15 cellular contexts compared by ENCODE assay signal in genomic region chr3:43786102-43786952, GRCh38.
"Had no signal": no experiment of that assay in that cellular context is flagged by ENCODE, and none has a peak within 500 bp of the region (broad histone marks: within the 10 kb centered on the region; RNA-seq: fewer than 3 reads in every experiment).

No MANE protein-coding gene starts in this region.

- H3K4me3 Mint-ChIP-seq: activated CD4-positive, alpha-beta T cell treated with anti-CD3 and anti-CD28 coated beads, Interleukin-2, amount 10 ng/mL, durations not matched to agents 7 days and 5 days; activated naive CD4-positive, alpha-beta T cell treated with anti-CD3 and anti-CD28 coated beads, Interleukin-2, amount 50 U/mL, for 24 hours; central memory CD8-positive, alpha-beta T cell; immature natural killer cell; naive thymus-derived CD4-positive, alpha-beta T cell; WTC11 had no signal

- DNase-seq: activated CD4-positive, alpha-beta T cell treated with anti-CD3 and anti-CD28 coated beads, Interleukin-2, amount 10 ng/mL, durations not matched to agents 7 days and 5 days; body of pancreas; immature natural killer cell; left cardiac atrium; naive thymus-derived CD4-positive, alpha-beta T cell; sigmoid colon; stimulated activated CD4-positive, alpha-beta T cell treated with anti-CD3 and anti-CD28 coated beads, Interleukin-12 subunit alpha, Interleukin-12 subunit beta, amount 100 ng/mL, for 4 hours; stimulated activated naive CD4-positive, alpha-beta T cell; substantia nigra; T-helper 1 cell; transverse colon had no signal

- H3K4me1 ChIP-seq: body of pancreas, sigmoid colon had no signal

- ATAC-seq: body of pancreas; left cardiac atrium; naive thymus-derived CD4-positive, alpha-beta T cell; WTC11 had no signal

- H3K27me3 ChIP-seq: body of pancreas, sigmoid colon, transverse colon had no signal

- H3K27ac ChIP-seq: body of pancreas, sigmoid colon, transverse colon had no signal

- H3K4me3 ChIP-seq: body of pancreas, lung, sigmoid colon, transverse colon had no signal

- H3K36me3 ChIP-seq: sigmoid colon, transverse colon had no signal

- H3K4me1 Mint-ChIP-seq: activated CD4-positive, alpha-beta T cell treated with anti-CD3 and anti-CD28 coated beads, Interleukin-2, amount 10 ng/mL, durations not matched to agents 7 days and 5 days; activated naive CD4-positive, alpha-beta T cell treated with anti-CD3 and anti-CD28 coated beads, Interleukin-2, amount 50 U/mL, for 24 hours; immature natural killer cell; naive thymus-derived CD4-positive, alpha-beta T cell; WTC11 had no signal

- H3K36me3 Mint-ChIP-seq: immature natural killer cell; naive thymus-derived CD4-positive, alpha-beta T cell; WTC11 had no signal

- H3K9me3 Mint-ChIP-seq: activated CD4-positive, alpha-beta T cell treated with anti-CD3 and anti-CD28 coated beads, Interleukin-2, amount 10 ng/mL, durations not matched to agents 7 days and 5 days; activated naive CD4-positive, alpha-beta T cell treated with anti-CD3 and anti-CD28 coated beads, Interleukin-2, amount 50 U/mL, for 24 hours; central memory CD8-positive, alpha-beta T cell; immature natural killer cell; WTC11 had no signal

- H3K27ac Mint-ChIP-seq: activated CD4-positive, alpha-beta T cell treated with anti-CD3 and anti-CD28 coated beads, Interleukin-2, amount 10 ng/mL, durations not matched to agents 7 days and 5 days; activated naive CD4-positive, alpha-beta T cell treated with anti-CD3 and anti-CD28 coated beads, Interleukin-2, amount 50 U/mL, for 24 hours; naive thymus-derived CD4-positive, alpha-beta T cell; WTC11 had no signal

- H3K9me3 ChIP-seq: body of pancreas, sigmoid colon, transverse colon had no signal

- H3K27me3 Mint-ChIP-seq: activated CD4-positive, alpha-beta T cell treated with anti-CD3 and anti-CD28 coated beads, Interleukin-2, amount 10 ng/mL, durations not matched to agents 7 days and 5 days had no signal
